ENCODE assay signal across 8 cellular contexts in the genomic region with DNA sequence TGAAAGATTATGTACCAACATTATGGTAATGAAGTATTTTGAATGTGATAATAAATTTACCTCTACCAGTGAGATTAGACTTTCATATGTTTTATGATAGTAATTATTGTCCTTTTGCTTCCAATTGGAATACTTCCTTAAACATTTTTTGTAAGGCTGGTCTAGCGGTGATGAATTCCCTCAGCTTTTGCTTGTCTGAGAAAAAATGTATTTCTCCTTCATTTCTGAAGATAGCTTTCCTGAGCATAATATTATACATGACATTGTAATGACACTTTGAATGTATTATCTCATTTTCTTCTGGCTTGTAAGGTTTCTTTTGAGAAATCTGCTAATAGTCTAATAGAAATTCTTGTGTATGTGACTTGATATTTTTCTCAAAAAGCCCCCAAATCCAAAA.
"Had no signal": no experiment of that assay in that cellular context is flagged by ENCODE, and none has a peak within 500 bp of the region (broad histone marks: within the 10 kb centered on the region; RNA-seq: fewer than 3 reads in every experiment).

No MANE protein-coding gene starts in this region.

- H3K4me1 ChIP-seq: HAP-1 had no signal

- H3K9me3 ChIP-seq: HAP-1 had no signal

- H3K4me2 ChIP-seq: KMS-11 had no signal

- H3K36me3 ChIP-seq: HAP-1 had no signal

- H3K9ac ChIP-seq: GM23248, KMS-11 had no signal

- H3K4me3 ChIP-seq: GM23248, HAP-1 had no signal

- H2AFZ ChIP-seq: GM23248 had no signal

- H3K27ac ChIP-seq: GM23248, HL-60, KMS-11 had no signal

- DNase-seq: GM23248, GOT3, H7, HFFc6, KBM-7 had no signal
